21 cellular contexts compared by ENCODE assay signal in genomic region chr12:10241276-10241675, GRCh38.
"Had no signal": no experiment of that assay in that cellular context is flagged by ENCODE, and none has a peak within 500 bp of the region (broad histone marks: within the 10 kb centered on the region; RNA-seq: fewer than 3 reads in every experiment).

No MANE protein-coding gene starts in this region.

- H3K27ac ChIP-seq: hepatocyte, neutrophil, ovary, psoas muscle, right atrium auricular region, thoracic aorta had no signal

- H3K27me3 ChIP-seq: hepatocyte, neutrophil, ovary, right atrium auricular region had no signal

- H3K4me1 ChIP-seq: psoas muscle, right atrium auricular region had no signal

- DNase-seq: activated CD4-positive, alpha-beta T cell treated with anti-CD3 and anti-CD28 coated beads for 1 hour; activated CD4-positive, alpha-beta T cell treated with anti-CD3 and anti-CD28 coated beads, Interleukin-2, amount 50 U/mL, for 1 hour; activated CD8-positive, alpha-beta memory T cell treated with anti-CD3 and anti-CD28 coated beads, Interleukin-2, amount 50 U/mL, for 48 hours; activated naive CD4-positive, alpha-beta T cell treated with anti-CD3 and anti-CD28 coated beads for 36 hours; activated naive CD8-positive, alpha-beta T cell treated with anti-CD3 and anti-CD28 coated beads, Interleukin-2, amount 10 ng/mL, durations not matched to agents 7 days and 5 days; activated T-cell treated with anti-CD3 and anti-CD28 coated beads, Interleukin-2, amount 50 U/mL, for 4 hours; anterior cingulate cortex; dermis blood vessel endothelial cell; effector memory CD4-positive, alpha-beta T cell; glutamatergic neuron; left ventricle myocardium superior; mammary epithelial cell; ovary; psoas muscle; stimulated activated CD4-positive, alpha-beta T cell treated with anti-CD3 and anti-CD28 coated beads, Interleukin-4, amount 100 ng/mL, for 24 hours; stimulated activated naive CD4-positive, alpha-beta T cell treated with Interleukin-2 at 50 U/mL for 16 hours; T-cell had no signal

- H3K9me3 ChIP-seq: neutrophil, ovary, psoas muscle, right atrium auricular region, thoracic aorta had no signal

- H3K4me3 ChIP-seq: hepatocyte, ovary, psoas muscle, right atrium auricular region, thoracic aorta had no signal

- H3K36me3 ChIP-seq: neutrophil, ovary, thoracic aorta had no signal
